ENCODE assay signal across 20 cellular contexts in genomic region chr19:35751839-35752745, GRCh38. TPM values are rescaled to one million over a fixed set of nuclear protein-coding genes. Genes with fewer than 3 reads are reported as not detected.
"Had no signal": no experiment of that assay in that cellular context is flagged by ENCODE, and none has a peak within 500 bp of the region (broad histone marks: within the 10 kb centered on the region; RNA-seq: fewer than 3 reads in every experiment).

No MANE protein-coding gene starts in this region.

- H3K27ac ChIP-seq: breast epithelium, esophagus squamous epithelium, hepatocyte, skin epidermis, suprapubic skin, upper lobe of left lung had no signal

- H3K27ac Mint-ChIP-seq: activated naive CD4-positive, alpha-beta T cell treated with anti-CD3 and anti-CD28 coated beads, Interleukin-2, amount 50 U/mL, for 72 hours; effector memory CD8-positive, alpha-beta T cell; nephron progenitor cell; stimulated activated naive CD8-positive, alpha-beta T cell treated with anti-CD3 and anti-CD28 coated beads, Interleukin-15, Interleukin-2, amounts not matched to agents 100 ng/mL and 50 ng/mL, for 24 hours had no signal

- H3K9me3 ChIP-seq: adrenal gland, breast epithelium, esophagus squamous epithelium, suprapubic skin, upper lobe of left lung had no signal

- ATAC-seq: activated naive CD4-positive, alpha-beta T cell treated with anti-CD3 and anti-CD28 coated beads, Interleukin-2, amount 50 U/mL, for 72 hours; effector memory CD8-positive, alpha-beta T cell; SK-N-SH treated with all-trans-retinoic acid at 6 μM for 48 hours had no signal

- H3K4me3 Mint-ChIP-seq: effector memory CD8-positive, alpha-beta T cell; nephron progenitor cell; stimulated activated naive CD8-positive, alpha-beta T cell treated with anti-CD3 and anti-CD28 coated beads, Interleukin-15, Interleukin-2, amounts not matched to agents 100 ng/mL and 50 ng/mL, for 24 hours had no signal

- DNase-seq: activated gamma-delta T cell; effector memory CD8-positive, alpha-beta T cell; esophagus squamous epithelium; nephron progenitor cell; occipital lobe; retina; stimulated activated CD4-positive, alpha-beta T cell treated with anti-CD3 and anti-CD28 coated beads, Interleukin-15, amount 100 ng/mL, for 24 hours; stimulated activated CD4-positive, alpha-beta T cell treated with anti-CD3 and anti-CD28 coated beads, Interleukin-2, amount 100 ng/mL, for 48 hours; T1000 had no signal

- H3K27me3 ChIP-seq: adrenal gland, breast epithelium, esophagus squamous epithelium, suprapubic skin had no signal

- H3K9me3 Mint-ChIP-seq: activated naive CD4-positive, alpha-beta T cell treated with anti-CD3 and anti-CD28 coated beads, Interleukin-2, amount 50 U/mL, for 72 hours; effector memory CD8-positive, alpha-beta T cell; nephron progenitor cell; stimulated activated naive CD8-positive, alpha-beta T cell treated with anti-CD3 and anti-CD28 coated beads, Interleukin-15, Interleukin-2, amounts not matched to agents 100 ng/mL and 50 ng/mL, for 24 hours had no signal

- H3K4me3 ChIP-seq: adrenal gland, breast epithelium, esophagus squamous epithelium, hepatocyte, lung, skin epidermis, suprapubic skin, upper lobe of left lung had no signal

RNA-seq across cellular contexts. Expression of gene HSPB6, which starts 4.7 kb away (rescaled TPM):
- total RNA-seq: T-helper 1 cell treated with Interleukin-12 subunit alpha and Interleukin-12 subunit beta and Interleukin-4 antibody, amounts not matched to agents 30 ng/mL and 1 ng/mL, for 36 hours had no signal
